2 cellular contexts compared by ENCODE assay signal in the genomic region with DNA sequence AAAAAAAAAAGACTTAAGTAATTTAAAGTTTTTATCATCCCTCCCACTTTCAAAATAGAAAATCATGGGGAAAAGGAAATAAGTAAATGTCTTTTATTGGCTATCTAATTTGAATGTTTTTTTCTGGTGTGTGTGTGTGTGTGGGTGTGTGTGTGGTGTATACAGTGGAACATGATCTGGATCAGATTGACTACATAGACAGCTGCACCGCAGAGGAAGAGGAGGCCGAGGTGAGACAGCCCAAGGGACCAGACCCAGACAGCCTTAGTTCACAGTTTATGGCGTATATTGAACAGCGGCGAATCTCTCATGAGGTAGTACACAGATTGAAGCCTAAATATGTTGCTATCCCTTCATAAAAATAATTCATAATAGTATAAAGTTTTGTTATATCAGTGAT.
TF ChIP-seq lines count a peak whose summit lies in the region.

No MANE protein-coding gene starts in this region.

TF ChIP-seq in HEK293, 187 proteins besides CTCF, POLR2A, EP300 and RAD21:
- TF ChIP-seq EGR2 (tag by site-specific recombination; IDR thresholded peaks at IDR 0.05; ENCODE audit: low read depth) (peak; percentile 35; the same call in 1 of the 2 replicates), ZNF660 (tag by site-specific recombination; IDR thresholded peaks at IDR 0.05) (no peak), REPIN1 (tag by site-specific recombination; IDR thresholded peaks at IDR 0.05; ENCODE audit: low read depth) (no peak), ZFP69B (tag by site-specific recombination; IDR thresholded peaks at IDR 0.05) (no peak), ZXDB (tag by site-specific recombination; IDR thresholded peaks at IDR 0.05) (no peak), ZNF585B (tag by site-specific recombination; IDR thresholded peaks at IDR 0.05) (no peak), ZFHX2 (tag by site-specific recombination; conservative IDR thresholded peaks at IDR 0.05) (peak; percentile 36), GLIS1 (tag by site-specific recombination; IDR thresholded peaks at IDR 0.05) (no peak), GLIS2 (tag by site-specific recombination; IDR thresholded peaks at IDR 0.05) (no peak), ZNF350 (tag by site-specific recombination; IDR thresholded peaks at IDR 0.05) (no peak)
- TF ChIP-seq, protein P1, sequence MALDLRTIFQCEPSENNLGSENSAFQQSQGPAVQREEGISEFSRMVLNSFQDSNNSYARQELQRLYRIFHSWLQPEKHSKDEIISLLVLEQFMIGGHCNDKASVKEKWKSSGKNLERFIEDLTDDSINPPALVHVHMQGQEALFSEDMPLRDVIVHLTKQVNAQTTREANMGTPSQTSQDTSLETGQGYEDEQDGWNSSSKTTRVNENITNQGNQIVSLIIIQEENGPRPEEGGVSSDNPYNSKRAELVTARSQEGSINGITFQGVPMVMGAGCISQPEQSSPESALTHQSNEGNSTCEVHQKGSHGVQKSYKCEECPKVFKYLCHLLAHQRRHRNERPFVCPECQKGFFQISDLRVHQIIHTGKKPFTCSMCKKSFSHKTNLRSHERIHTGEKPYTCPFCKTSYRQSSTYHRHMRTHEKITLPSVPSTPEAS (tag by site-specific recombination; IDR thresholded peaks at IDR 0.05) = no peak
- TF ChIP-seq, protein P2, sequence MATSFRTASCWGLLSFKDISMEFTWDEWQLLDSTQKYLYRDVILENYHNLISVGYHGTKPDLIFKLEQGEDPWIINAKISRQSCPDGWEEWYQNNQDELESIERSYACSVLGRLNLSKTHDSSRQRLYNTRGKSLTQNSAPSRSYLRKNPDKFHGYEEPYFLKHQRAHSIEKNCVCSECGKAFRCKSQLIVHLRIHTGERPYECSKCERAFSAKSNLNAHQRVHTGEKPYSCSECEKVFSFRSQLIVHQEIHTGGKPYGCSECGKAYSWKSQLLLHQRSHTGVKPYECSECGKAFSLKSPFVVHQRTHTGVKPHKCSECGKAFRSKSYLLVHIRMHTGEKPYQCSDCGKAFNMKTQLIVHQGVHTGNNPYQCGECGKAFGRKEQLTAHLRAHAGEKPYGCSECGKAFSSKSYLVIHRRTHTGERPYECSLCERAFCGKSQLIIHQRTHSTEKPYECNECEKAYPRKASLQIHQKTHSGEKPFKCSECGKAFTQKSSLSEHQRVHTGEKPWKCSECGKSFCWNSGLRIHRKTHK (tag by site-specific recombination; IDR thresholded peaks at IDR 0.05) = no peak
- TF ChIP-seq, protein P3, sequence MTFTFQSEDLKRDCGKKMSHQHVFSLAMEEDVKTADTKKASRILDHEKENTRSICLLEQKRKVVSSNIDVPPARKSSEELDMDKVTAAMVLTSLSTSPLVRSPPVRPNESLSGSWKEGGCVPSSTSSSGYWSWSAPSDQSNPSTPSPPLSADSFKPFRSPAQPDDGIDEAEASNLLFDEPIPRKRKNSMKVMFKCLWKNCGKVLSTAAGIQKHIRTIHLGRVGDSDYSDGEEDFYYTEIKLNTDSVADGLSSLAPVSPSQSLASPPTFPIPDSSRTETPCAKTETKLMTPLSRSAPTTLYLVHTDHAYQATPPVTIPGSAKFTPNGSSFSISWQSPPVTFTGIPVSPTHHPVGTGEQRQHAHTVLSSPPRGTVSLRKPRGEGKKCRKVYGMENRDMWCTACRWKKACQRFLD (tag by site-specific recombination; IDR thresholded peaks at IDR 0.05) = no peak
- TF ChIP-seq, protein P4, sequence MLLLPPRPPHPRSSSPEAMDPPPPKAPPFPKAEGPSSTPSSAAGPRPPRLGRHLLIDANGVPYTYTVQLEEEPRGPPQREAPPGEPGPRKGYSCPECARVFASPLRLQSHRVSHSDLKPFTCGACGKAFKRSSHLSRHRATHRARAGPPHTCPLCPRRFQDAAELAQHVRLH (tag by site-specific recombination; IDR thresholded peaks at IDR 0.05) = no peak
TF ChIP-seq in HEK293: peak in this region for 2.

TF ChIP-seq in GM12878, 131 proteins besides CTCF, POLR2A, EP300 and RAD21:
- TF ChIP-seq CREB1 (IDR thresholded peaks at IDR 0.05; ENCODE audit: low read depth) (0 out of 2 replicates have a peak, but pooled peaks have one; percentile 36), MYC (IDR thresholded peaks at IDR 0.05; ENCODE audit: insufficient read depth, insufficient read length, insufficient replicate concordance, low read length, severe bottlenecking) (no peak), MEF2A (IDR thresholded peaks at IDR 0.05; ENCODE audit: insufficient read depth, low read depth, low read length) (peak; percentile 64; the same call in 1 of the 2 replicates), RUNX3 (IDR thresholded peaks at IDR 0.05; ENCODE audit: low read length) (peak; percentile 73), ZNF274 (IDR thresholded peaks at IDR 0.05; ENCODE audit: insufficient read depth, insufficient read length) (no peak), RFX5 (IDR thresholded peaks at IDR 0.05; ENCODE audit: low read depth, low read length) (no peak), MEF2B (IDR thresholded peaks at IDR 0.05; ENCODE audit: partially characterized antibody, poor library complexity, severe bottlenecking) (peak; percentile 28)
- TF ChIP-seq, protein P5, sequence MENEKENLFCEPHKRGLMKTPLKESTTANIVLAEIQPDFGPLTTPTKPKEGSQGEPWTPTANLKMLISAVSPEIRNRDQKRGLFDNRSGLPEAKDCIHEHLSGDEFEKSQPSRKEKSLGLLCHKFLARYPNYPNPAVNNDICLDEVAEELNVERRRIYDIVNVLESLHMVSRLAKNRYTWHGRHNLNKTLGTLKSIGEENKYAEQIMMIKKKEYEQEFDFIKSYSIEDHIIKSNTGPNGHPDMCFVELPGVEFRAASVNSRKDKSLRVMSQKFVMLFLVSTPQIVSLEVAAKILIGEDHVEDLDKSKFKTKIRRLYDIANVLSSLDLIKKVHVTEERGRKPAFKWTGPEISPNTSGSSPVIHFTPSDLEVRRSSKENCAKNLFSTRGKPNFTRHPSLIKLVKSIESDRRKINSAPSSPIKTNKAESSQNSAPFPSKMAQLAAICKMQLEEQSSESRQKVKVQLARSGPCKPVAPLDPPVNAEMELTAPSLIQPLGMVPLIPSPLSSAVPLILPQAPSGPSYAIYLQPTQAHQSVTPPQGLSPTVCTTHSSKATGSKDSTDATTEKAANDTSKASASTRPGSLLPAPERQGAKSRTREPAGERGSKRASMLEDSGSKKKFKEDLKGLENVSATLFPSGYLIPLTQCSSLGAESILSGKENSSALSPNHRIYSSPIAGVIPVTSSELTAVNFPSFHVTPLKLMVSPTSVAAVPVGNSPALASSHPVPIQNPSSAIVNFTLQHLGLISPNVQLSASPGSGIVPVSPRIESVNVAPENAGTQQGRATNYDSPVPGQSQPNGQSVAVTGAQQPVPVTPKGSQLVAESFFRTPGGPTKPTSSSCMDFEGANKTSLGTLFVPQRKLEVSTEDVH (IDR thresholded peaks at IDR 0.05; ENCODE audit: low read depth, partially characterized antibody) = no peak
- TF ChIP-seq, protein P6, sequence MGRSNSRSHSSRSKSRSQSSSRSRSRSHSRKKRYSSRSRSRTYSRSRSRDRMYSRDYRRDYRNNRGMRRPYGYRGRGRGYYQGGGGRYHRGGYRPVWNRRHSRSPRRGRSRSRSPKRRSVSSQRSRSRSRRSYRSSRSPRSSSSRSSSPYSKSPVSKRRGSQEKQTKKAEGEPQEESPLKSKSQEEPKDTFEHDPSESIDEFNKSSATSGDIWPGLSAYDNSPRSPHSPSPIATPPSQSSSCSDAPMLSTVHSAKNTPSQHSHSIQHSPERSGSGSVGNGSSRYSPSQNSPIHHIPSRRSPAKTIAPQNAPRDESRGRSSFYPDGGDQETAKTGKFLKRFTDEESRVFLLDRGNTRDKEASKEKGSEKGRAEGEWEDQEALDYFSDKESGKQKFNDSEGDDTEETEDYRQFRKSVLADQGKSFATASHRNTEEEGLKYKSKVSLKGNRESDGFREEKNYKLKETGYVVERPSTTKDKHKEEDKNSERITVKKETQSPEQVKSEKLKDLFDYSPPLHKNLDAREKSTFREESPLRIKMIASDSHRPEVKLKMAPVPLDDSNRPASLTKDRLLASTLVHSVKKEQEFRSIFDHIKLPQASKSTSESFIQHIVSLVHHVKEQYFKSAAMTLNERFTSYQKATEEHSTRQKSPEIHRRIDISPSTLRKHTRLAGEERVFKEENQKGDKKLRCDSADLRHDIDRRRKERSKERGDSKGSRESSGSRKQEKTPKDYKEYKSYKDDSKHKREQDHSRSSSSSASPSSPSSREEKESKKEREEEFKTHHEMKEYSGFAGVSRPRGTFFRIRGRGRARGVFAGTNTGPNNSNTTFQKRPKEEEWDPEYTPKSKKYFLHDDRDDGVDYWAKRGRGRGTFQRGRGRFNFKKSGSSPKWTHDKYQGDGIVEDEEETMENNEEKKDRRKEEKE (IDR thresholded peaks at IDR 0.05) = no peak
